ENCODE assay signal across 10 cellular contexts in the genomic region with DNA sequence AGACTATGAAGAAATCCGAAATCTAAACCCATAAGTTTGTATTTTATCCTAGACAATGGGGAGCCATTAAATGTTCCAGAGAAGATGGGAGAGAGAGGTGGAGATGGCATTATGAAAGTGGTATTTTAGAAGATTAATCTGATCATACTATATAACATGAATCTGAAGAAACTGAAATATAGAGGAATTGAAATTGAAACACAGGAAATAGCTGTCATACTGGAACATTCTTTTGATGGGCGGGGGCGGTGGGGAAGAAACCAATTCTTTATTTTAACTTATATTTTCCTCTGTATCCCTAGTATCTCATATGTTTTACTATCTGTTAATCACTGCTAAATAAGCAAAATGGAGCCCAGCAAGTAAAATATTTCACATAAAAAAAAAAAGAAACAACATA. TPM values are rescaled to one million over a fixed set of nuclear protein-coding genes. Genes with fewer than 3 reads are reported as not detected.
DNase-seq lines count a peak whose midpoint lies in the region; ATAC-seq and TF ChIP-seq lines count a peak whose summit lies in the region.
"Had no signal": no experiment of that assay in that cellular context is flagged by ENCODE, and none has a peak within 500 bp of the region (broad histone marks: within the 10 kb centered on the region; RNA-seq: fewer than 3 reads in every experiment).

No MANE protein-coding gene starts in this region.

- no peak for TF ChIP-seq POLR2A in sigmoid colon (IDR thresholded peaks at IDR 0.05)

- no peaks in the 10 kb centered on the region for H3K27me3 Mint-ChIP-seq in IgD-negative memory B cell
- no peaks in the 10 kb centered on the region for H3K27me3 Mint-ChIP-seq in activated naive CD4-positive, alpha-beta T cell treated with anti-CD3 and anti-CD28 coated beads, Interleukin-2, amount 10 ng/mL, durations not matched to agents 7 days and 5 days

- DNase-seq in GM12865 (ENCODE audit: low read depth): peak; percentile 41
- peak; percentile 33 for DNase-seq in activated naive CD4-positive, alpha-beta T cell treated with anti-CD3 and anti-CD28 coated beads, Interleukin-2, amount 10 ng/mL, durations not matched to agents 7 days and 5 days
- peak; percentile 12 for DNase-seq in sigmoid colon
- DNase-seq in inferior parietal cortex (ENCODE audit: extremely low spot score): no peak
- DNase-seq in SHP77 treated with DMSO at 0.1 percent for 48 hours (lab: John Stamatoyannopoulos, UW): no peak
- no peak for DNase-seq in Ammon's horn (ENCODE audit: low spot score)
- DNase-seq: DND-41 had no signal

- H3K4me1 ChIP-seq in sigmoid colon: no peaks in the 10 kb centered on the region
- H3K4me1 ChIP-seq: pancreas had no signal

- peak overlapping the region; percentile 52 to 90 (median 69) for H3K27ac Mint-ChIP-seq in IgD-negative memory B cell
- peak overlapping the region; percentile 77 for H3K27ac Mint-ChIP-seq in activated naive CD4-positive, alpha-beta T cell treated with anti-CD3 and anti-CD28 coated beads, Interleukin-2, amount 10 ng/mL, durations not matched to agents 7 days and 5 days

- H3K9me3 ChIP-seq in sigmoid colon: no peaks in the 10 kb centered on the region
- H3K9me3 ChIP-seq: pancreas had no signal

- intact Hi-C loops in sigmoid colon (cut with DNase I): no loop called here

- peaks cover 0 to 1% (median 0%) of the 10 kb centered on the region in 3 donors for H3K9me3 Mint-ChIP-seq in IgD-negative memory B cell
- H3K9me3 Mint-ChIP-seq in activated naive CD4-positive, alpha-beta T cell treated with anti-CD3 and anti-CD28 coated beads, Interleukin-2, amount 10 ng/mL, durations not matched to agents 7 days and 5 days: no peaks in the 10 kb centered on the region

- H3K4me1 Mint-ChIP-seq in IgD-negative memory B cell: peaks cover 38 to 53% (median 51%) of the 10 kb centered on the region in 3 donors
- H3K4me1 Mint-ChIP-seq in activated naive CD4-positive, alpha-beta T cell treated with anti-CD3 and anti-CD28 coated beads, Interleukin-2, amount 10 ng/mL, durations not matched to agents 7 days and 5 days: peaks cover 54% of the 10 kb centered on the region

- no peak overlapping the region for H3K27ac ChIP-seq in sigmoid colon
- H3K27ac ChIP-seq: pancreas had no signal

- CTCF ChIA-PET in activated naive CD4-positive, alpha-beta T cell treated with anti-CD3 and anti-CD28 coated beads, Interleukin-2, amount 10 ng/mL, durations not matched to agents 7 days and 5 days (lab: Charles Lee): interaction anchor here (1.2 to 1.3 kb wide), 2 partner anchors 15 to 66 kb away, joined by 3 to 4 read pairs; no protein-coding TSS in a partner anchor

- peaks cover 5% of the 10 kb centered on the region for H3K36me3 Mint-ChIP-seq in IgD-negative memory B cell
- peaks cover 33% of the 10 kb centered on the region for H3K36me3 Mint-ChIP-seq in activated naive CD4-positive, alpha-beta T cell treated with anti-CD3 and anti-CD28 coated beads, Interleukin-2, amount 10 ng/mL, durations not matched to agents 7 days and 5 days

- no peaks in the 10 kb centered on the region for H3K36me3 ChIP-seq in sigmoid colon
- H3K36me3 ChIP-seq: pancreas had no signal

- H3K4me3 Mint-ChIP-seq in IgD-negative memory B cell: peak overlapping the region; percentile 42 to 88 (median 78)
- H3K4me3 Mint-ChIP-seq in activated naive CD4-positive, alpha-beta T cell treated with anti-CD3 and anti-CD28 coated beads, Interleukin-2, amount 10 ng/mL, durations not matched to agents 7 days and 5 days: no peak overlapping the region

- no peaks in the 10 kb centered on the region for H3K27me3 ChIP-seq in sigmoid colon
- H3K27me3 ChIP-seq: pancreas had no signal

- TF ChIP-seq CTCF in GM12865 (IDR thresholded peaks at IDR 0.05; ENCODE audit: insufficient read depth, low read depth, low read length, missing control alignments) (no peak), sigmoid colon (IDR thresholded peaks at IDR 0.05) (no peak)

- WGBS in sigmoid colon, 2 donors: 68 to 90% methylated on average over 3 of the region's 3 CpGs

- H3K4me3 ChIP-seq in GM12865 (ENCODE audit: low read depth, low read length) (no peak overlapping the region), sigmoid colon (no peak overlapping the region)
- H3K4me3 ChIP-seq: pancreas had no signal

- ATAC-seq in HG02884 (IDR thresholded peaks at IDR 0.05; ENCODE audit: unreplicated experiment): no peak

- no peak for TF ChIP-seq EP300 in sigmoid colon (IDR thresholded peaks at IDR 0.05)

RNA-seq across cellular contexts. Expression of a gene that starts 27.0 kb away (rescaled TPM):
- 62.5 TPM for polyA plus RNA-seq in IgD-negative memory B cell
- 100 to 1,000 TPM; 104 to 146 (median 113) TPM for total RNA-seq in sigmoid colon
- polyA plus RNA-seq in sigmoid colon: 10 to 100 TPM; 24.6 to 33.6 (median 25.7) TPM

Comparison
In these comparisons a context has a peak if more than half of its experiments do, and no peak if none do; other contexts are left out.
1. DNase-seq: peak in GM12865 (single experiment), activated naive CD4-positive, alpha-beta T cell treated with anti-CD3 and anti-CD28 coated beads, Interleukin-2, amount 10 ng/mL, durations not matched to agents 7 days and 5 days (single experiment) and sigmoid colon (single experiment); none in inferior parietal cortex (single experiment), SHP77 treated with DMSO at 0.1 percent for 48 hours (single experiment) and Ammon's horn (single experiment).